Comparison of ENCODE assay signal across 8 cellular contexts in the genomic region with DNA sequence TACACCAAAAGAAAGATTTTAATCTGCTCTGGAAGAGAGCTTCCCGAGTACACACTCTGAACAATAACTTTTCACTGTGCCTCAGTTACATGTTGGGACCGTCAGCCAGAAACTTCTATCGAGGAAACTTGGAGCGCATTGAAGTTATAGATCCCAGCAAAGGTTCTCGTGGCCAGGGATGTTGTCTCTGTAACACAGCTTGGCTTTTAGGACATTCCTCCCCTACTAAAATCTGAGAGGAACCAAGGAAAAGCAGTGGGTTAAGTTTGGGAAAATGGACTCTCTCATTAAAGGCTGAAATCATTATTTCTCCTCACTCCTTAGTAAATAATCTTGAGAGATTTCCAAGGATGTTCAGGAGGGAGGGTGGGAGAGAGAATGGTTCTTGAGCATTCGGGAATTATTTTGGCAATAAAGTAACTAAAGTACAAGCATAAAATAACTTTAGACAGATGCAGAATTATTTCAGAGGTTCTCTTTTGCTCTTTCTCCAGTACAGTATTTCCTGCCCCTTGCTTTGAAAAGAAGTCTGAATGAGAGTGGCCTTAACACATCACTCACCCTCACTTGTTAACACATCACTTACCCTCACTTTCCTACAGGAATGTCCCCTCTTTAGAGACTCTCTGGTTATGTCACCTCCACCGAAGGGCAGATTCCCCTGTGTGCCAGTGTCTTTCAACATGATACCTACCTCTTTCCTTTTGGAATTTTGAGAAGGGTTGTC. TPM values are rescaled to one million over a fixed set of nuclear protein-coding genes. Genes with fewer than 3 reads are reported as not detected.
DNase-seq lines count a peak whose midpoint lies in the region.

No MANE protein-coding gene starts in this region.

- CTCF ChIA-PET in activated CD4-positive, alpha-beta memory T cell treated with anti-CD3 and anti-CD28 coated beads, Interleukin-2, amount 10 ng/mL, durations not matched to agents 7 days and 5 days (lab: Charles Lee): interaction anchor here (0.7 to 3.1 kb wide), 3 partner anchors 31 to 373 kb away, joined by 3 to 19 read pairs (median 3); no protein-coding TSS in a partner anchor

- POLR2A ChIA-PET in activated CD4-positive, alpha-beta memory T cell treated with anti-CD3 and anti-CD28 coated beads, Interleukin-2, amount 10 ng/mL, durations not matched to agents 7 days and 5 days (lab: Charles Lee): interaction anchor here (0.7 to 1.6 kb wide), 4 partner anchors 13 to 1355 kb away, joined by 3 read pairs; no protein-coding TSS in a partner anchor

- peak overlapping the region; percentile 16 for H3K4me3 Mint-ChIP-seq in T-helper 2 cell treated with Interferon-gamma antibody and Interleukin-4, amounts not matched to agents 5 μg/mL and 100 μg/mL, for 36 hours
- peak overlapping the region; percentile 26 for H3K4me3 Mint-ChIP-seq in activated CD4-positive, alpha-beta memory T cell treated with anti-CD3 and anti-CD28 coated beads, Interleukin-2, amount 10 ng/mL, durations not matched to agents 7 days and 5 days

- peaks cover 67% of the 10 kb centered on the region for H3K27me3 Mint-ChIP-seq in T-helper 2 cell treated with Interferon-gamma antibody and Interleukin-4, amounts not matched to agents 5 μg/mL and 100 μg/mL, for 36 hours (ENCODE audit: low read depth)
- peaks cover 49% of the 10 kb centered on the region for H3K27me3 Mint-ChIP-seq in activated CD4-positive, alpha-beta memory T cell treated with anti-CD3 and anti-CD28 coated beads, Interleukin-2, amount 10 ng/mL, durations not matched to agents 7 days and 5 days

- H3K4me1 Mint-ChIP-seq in T-helper 2 cell treated with Interferon-gamma antibody and Interleukin-4, amounts not matched to agents 5 μg/mL and 100 μg/mL, for 36 hours (ENCODE audit: low read depth): peaks cover 39% of the 10 kb centered on the region
- H3K4me1 Mint-ChIP-seq in activated CD4-positive, alpha-beta memory T cell treated with anti-CD3 and anti-CD28 coated beads, Interleukin-2, amount 10 ng/mL, durations not matched to agents 7 days and 5 days: peaks cover 54% of the 10 kb centered on the region

- no peak for DNase-seq in T-helper 2 cell treated with Interferon-gamma antibody and Interleukin-4, amounts not matched to agents 5 μg/mL and 100 μg/mL, for 36 hours (ENCODE audit: low spot score)
- DNase-seq in T-helper 2 cell (no peak), superior temporal gyrus (ENCODE audit: extremely low spot score) (peak; percentile 69), NCI-H1048 (lab: John Stamatoyannopoulos, UW) (no peak), Kasumi-1 (lab: John Stamatoyannopoulos, UW) (no peak)
- no peak for DNase-seq in activated CD4-positive, alpha-beta memory T cell treated with anti-CD3 and anti-CD28 coated beads, Interleukin-2, amount 10 ng/mL, durations not matched to agents 7 days and 5 days
- no peak for DNase-seq in activated effector memory CD4-positive, alpha-beta T cell treated with Interleukin-2 at 50 U/mL for 16 hours

- no peaks in the 10 kb centered on the region for H3K9me3 ChIP-seq in iPS-18c (ENCODE audit: control insufficient read depth, insufficient read depth, low read length)

- no peaks in the 10 kb centered on the region for H3K9me3 Mint-ChIP-seq in T-helper 2 cell treated with Interferon-gamma antibody and Interleukin-4, amounts not matched to agents 5 μg/mL and 100 μg/mL, for 36 hours
- no peaks in the 10 kb centered on the region for H3K9me3 Mint-ChIP-seq in activated CD4-positive, alpha-beta memory T cell treated with anti-CD3 and anti-CD28 coated beads, Interleukin-2, amount 10 ng/mL, durations not matched to agents 7 days and 5 days

- H3K4me3 ChIP-seq in iPS-18c (ENCODE audit: insufficient read depth, low read depth, low read length): peak overlapping the region; percentile 26; the same call in 1 of the 2 replicates

- no peak overlapping the region for H3K27ac Mint-ChIP-seq in T-helper 2 cell treated with Interferon-gamma antibody and Interleukin-4, amounts not matched to agents 5 μg/mL and 100 μg/mL, for 36 hours
- no peak overlapping the region for H3K27ac Mint-ChIP-seq in activated CD4-positive, alpha-beta memory T cell treated with anti-CD3 and anti-CD28 coated beads, Interleukin-2, amount 10 ng/mL, durations not matched to agents 7 days and 5 days

- H3K36me3 Mint-ChIP-seq in T-helper 2 cell treated with Interferon-gamma antibody and Interleukin-4, amounts not matched to agents 5 μg/mL and 100 μg/mL, for 36 hours (ENCODE audit: low read depth): no peaks in the 10 kb centered on the region
- peaks cover 4% of the 10 kb centered on the region for H3K36me3 Mint-ChIP-seq in activated CD4-positive, alpha-beta memory T cell treated with anti-CD3 and anti-CD28 coated beads, Interleukin-2, amount 10 ng/mL, durations not matched to agents 7 days and 5 days (ENCODE audit: low read depth)

RNA-seq across cellular contexts. Expression of a gene that starts 1.8 kb away (rescaled TPM):
- 1 to 10 TPM; 2.4 to 3.0 TPM for total RNA-seq in activated CD4-positive, alpha-beta memory T cell treated with anti-CD3 and anti-CD28 coated beads, Interleukin-2, amount 10 ng/mL, durations not matched to agents 7 days and 5 days
